9 cellular contexts compared by ENCODE assay signal in genomic region chr10:52312999-52313349, GRCh38. TPM values are rescaled to one million over a fixed set of nuclear protein-coding genes. Genes with fewer than 3 reads are reported as not detected.
DNase-seq lines count a peak whose midpoint lies in the region; ATAC-seq, FAIRE-seq and TF ChIP-seq lines count a peak whose summit lies in the region.
"Had no signal": no experiment of that assay in that cellular context is flagged by ENCODE, and none has a peak within 500 bp of the region (broad histone marks: within the 10 kb centered on the region; RNA-seq: fewer than 3 reads in every experiment).

No MANE protein-coding gene starts in this region.

- H3K4me3 Mint-ChIP-seq in naive B cell: peak overlapping the region; percentile 70 to 91 (median 90)

- no peaks in the 10 kb centered on the region for H3K36me3 Mint-ChIP-seq in naive B cell

- no TSS peak for BruUV-seq in IMR-90 (replicated peaks; lab: Mats Ljungman, UMichigan)

- no peak overlapping the region for H2AK9ac ChIP-seq in IMR-90 (replicated peaks; ENCODE audit: low read depth, low read length, poor library complexity)

- H3K4me1 Mint-ChIP-seq in naive B cell: peaks cover 23 to 34% (median 32%) of the 10 kb centered on the region in 3 donors

- peak overlapping the region; percentile 89 to 94 for H3K27ac ChIP-seq in A549
- no peak overlapping the region; the same call in 1 of the 2 replicates for H3K27ac ChIP-seq in IMR-90 (ENCODE audit: insufficient read depth, low read length)
- peak overlapping the region in 5 of 59 donors; percentile 0 to 29 (median 18) for H3K27ac ChIP-seq in dorsolateral prefrontal cortex

- H3K9ac ChIP-seq in IMR-90 (ENCODE audit: low read depth, low read length): peak overlapping the region; percentile 86; the same call in 1 of the 2 replicates

- TF ChIP-seq CTCF in A549 (IDR thresholded peaks at IDR 0.05) (no peak), IMR-90 (conservative IDR thresholded peaks at IDR 0.05; ENCODE audit: low read depth, low read length) (no peak), dorsolateral prefrontal cortex (IDR thresholded peaks at IDR 0.05 in 54 of 56, conservative IDR thresholded peaks at IDR 0.05 in 2 of 56; ENCODE audit: low read depth in 1 of 56, partially characterized antibody in 56 of 56) (no peak)

- peak overlapping the region; percentile 89 for H2AFZ ChIP-seq in IMR-90 (replicated peaks; ENCODE audit: low read length, poor library complexity)

- dilution Hi-C loops in IMR-90 (cut with HindIII; ENCODE audit: low sequenced_read_pairs, unreplicated experiment): no loop called here

- peak overlapping the region; percentile 29; the same call in 1 of the 2 replicates for H3K56ac ChIP-seq in IMR-90 (ENCODE audit: extremely low read depth, insufficient read depth, low read length)

- FAIRE-seq in A549 (lab: Jason Lieb, UNC): no peak

- H3K27me3 ChIP-seq in IMR-90 (ENCODE audit: control insufficient read depth, insufficient read depth, low read length) (no peaks in the 10 kb centered on the region), dorsolateral prefrontal cortex (peaks cover 0 to 16% (median 0%) of the 10 kb centered on the region in 45 donors)

- H2BK20ac ChIP-seq in IMR-90 (ENCODE audit: low read depth, low read length): peak overlapping the region; percentile 36; the same call in 1 of the 2 replicates

- peak overlapping the region; percentile 83 for H3K4me3 ChIP-seq in A549
- peak overlapping the region; percentile 81 for H3K4me3 ChIP-seq in IMR-90 (ENCODE audit: insufficient read depth, low read depth, low read length)
- H3K4me3 ChIP-seq in dorsolateral prefrontal cortex: peak overlapping the region; percentile 33 to 83 (median 65)

- ATAC-seq in A549 (no peak), IMR-90 (ENCODE audit: low read depth) (no peak), naive B cell (ENCODE audit: low read depth in 2 of 2) (peak; percentile 12 to 14), HG02840 (IDR thresholded peaks at IDR 0.05; ENCODE audit: low FRiP score, unreplicated experiment) (no peak)

- no peak overlapping the region for H2BK5ac ChIP-seq in IMR-90 (ENCODE audit: low read depth, low read length, poor library complexity, severe bottlenecking)

- H4K20me1 ChIP-seq in IMR-90 (ENCODE audit: insufficient read depth, low read length): no peaks in the 10 kb centered on the region

- intact Hi-C loops in IMR-90 (cut with micrococcal nuclease): no loop called here
- intact Hi-C loops in dorsolateral prefrontal cortex (cut with DNase I): loop anchor here in 1 of 2 donors (5.0 to 10.0 kb wide), 3 partner anchors 174 to 412 kb away; no protein-coding TSS in a partner anchor

- H3K4ac ChIP-seq in IMR-90 (ENCODE audit: low read depth, low read length): peak overlapping the region; percentile 92

- TF ChIP-seq EP300 in A549 (IDR thresholded peaks at IDR 0.05): no peak

- peaks cover 33% of the 10 kb centered on the region for H3K4me1 ChIP-seq in A549
- peaks cover 5% of the 10 kb centered on the region; the same call in 1 of the 2 replicates for H3K4me1 ChIP-seq in IMR-90 (ENCODE audit: control insufficient read depth, insufficient read depth, low read length)

- H3K4me2 ChIP-seq in A549: peak overlapping the region; percentile 72
- peak overlapping the region; percentile 84 for H3K4me2 ChIP-seq in IMR-90 (ENCODE audit: low read depth, low read length)

- peaks cover 0 to 34% of the 10 kb centered on the region in 2 experiments; a peak in 2 of 4 replicates for H3K79me1 ChIP-seq in IMR-90 (ENCODE audit: low read depth in 1 of 2, low read length in 2 of 2)

- CTCF ChIA-PET in A549 (lab: Yijun Ruan, JAX): interaction anchor here (1.5 to 12.2 kb wide), 6 partner anchors 10 to 254 kb away, joined by 5 to 385 read pairs (median 13); no protein-coding TSS in a partner anchor
- CTCF ChIA-PET in IMR-90 (lab: Yijun Ruan, JAX): interaction anchor here (2.1 to 2.3 kb wide), 2 partner anchors 175 to 254 kb away, joined by 6 to 16 read pairs; no protein-coding TSS in a partner anchor

- H3K27ac Mint-ChIP-seq in naive B cell: peak overlapping the region in 1 of 6 donors; percentile 24

- 2% methylated on average over 7 of the region's 7 CpGs for WGBS in A549 (ENCODE audit: missing lambda C conversion rate)
- WGBS in IMR-90 (ENCODE audit: extremely low coverage in 2 of 2, insufficient read length in 1 of 2), 2 experiments: 33 to 100% methylated on average over 1 of the region's 7 CpGs

- peak overlapping the region; percentile 1; the same call in 1 of the 2 replicates for H4K5ac ChIP-seq in IMR-90 (ENCODE audit: low read depth, low read length)

- TF ChIP-seq POLR2A in A549 (IDR thresholded peaks at IDR 0.05; ENCODE audit: low read length) (no peak), IMR-90 (IDR thresholded peaks at IDR 0.05; ENCODE audit: low read depth, low read length) (no peak)

- H3K27me3 Mint-ChIP-seq in naive B cell: peaks cover 36 to 65% (median 59%) of the 10 kb centered on the region in 3 donors

- DNase-seq in A549 (ENCODE audit: low read depth in 1 of 2, low spot score in 1 of 2): peak; percentile 14 to 39
- DNase-seq in IMR-90: peak; percentile 6
- no peak for DNase-seq in dorsolateral prefrontal cortex
- peak; percentile 6 for DNase-seq in naive B cell
- DNase-seq in ACHN: no peak
- no peak for DNase-seq in effector CD8-positive, alpha-beta T cell (lab: John Stamatoyannopoulos, UW)
- DNase-seq in activated CD4-positive, alpha-beta T cell treated with anti-CD3 and anti-CD28 coated beads for 48 hours: no peak
- DNase-seq: kidney glomerular epithelial cell had no signal

- peaks cover 5% of the 10 kb centered on the region; the same call in 1 of the 2 replicates for H3K9me1 ChIP-seq in IMR-90 (ENCODE audit: insufficient read depth, low read length)

- POLR2A ChIA-PET in A549 (lab: Yijun Ruan, JAX): interaction anchor here (3.6 kb wide), 1 partner anchor 175 kb away, joined by 44 read pairs; no protein-coding TSS in a partner anchor
- POLR2A ChIA-PET in IMR-90 (lab: Charles Lee; ENCODE audit: unreplicated experiment): no interaction called here

- peak overlapping the region; percentile 55 to 77 for H4K8ac ChIP-seq in IMR-90 (ENCODE audit: low read depth in 2 of 2, low read length in 2 of 2)

- peak overlapping the region; percentile 22; the same call in 1 of the 2 replicates for H4K91ac ChIP-seq in IMR-90 (ENCODE audit: insufficient read depth, low read depth, low read length)

- H3K14ac ChIP-seq in IMR-90 (replicated peaks; ENCODE audit: low read depth, low read length): no peak overlapping the region; the same call in 1 of the 2 replicates

- no peak for TF ChIP-seq RAD21 in A549 (conservative IDR thresholded peaks at IDR 0.05 in 1 of 2, IDR thresholded peaks at IDR 0.05 in 1 of 2)
- TF ChIP-seq RAD21 in IMR-90 (IDR thresholded peaks at IDR 0.05; ENCODE audit: low read length): no peak

- H3K36me3 ChIP-seq in IMR-90 (ENCODE audit: control insufficient read depth, insufficient read depth, low read length): peaks cover 6% of the 10 kb centered on the region; the same call in 1 of the 2 replicates

- peak overlapping the region; percentile 9; the same call in 1 of the 2 replicates for H3K18ac ChIP-seq in IMR-90 (ENCODE audit: low read depth, low read length)

- H3K9me3 Mint-ChIP-seq in naive B cell: no peaks in the 10 kb centered on the region

- no peak overlapping the region for H2AK5ac ChIP-seq in IMR-90 (ENCODE audit: low read depth, low read length)

- peak overlapping the region; percentile 85 for H3K23ac ChIP-seq in IMR-90 (ENCODE audit: low read depth, low read length)

- H2BK120ac ChIP-seq in IMR-90 (ENCODE audit: low read depth, low read length): peak overlapping the region; percentile 94

- H2BK15ac ChIP-seq in IMR-90 (ENCODE audit: low read depth, low read length): peak overlapping the region; percentile 69; the same call in 1 of the 3 replicates

- H3K9me3 ChIP-seq in A549 (no peaks in the 10 kb centered on the region), IMR-90 (ENCODE audit: control insufficient read depth, insufficient read depth, low read length) (no peaks in the 10 kb centered on the region)

- in situ Hi-C loops in IMR-90 (cut with MboI; ENCODE audit: low sequenced_read_pairs): loop anchor here (5.0 kb wide), 2 partner anchors 174 to 254 kb away; no protein-coding TSS in a partner anchor
- in situ Hi-C loops in ACHN (cut with HindIII; ENCODE audit: low pct_ligation_motif_present, low pct_unique_long_range_greater_than_20kb, low sequenced_read_pairs): loop anchor here (25.0 kb wide), 1 partner anchor 249 kb away; no protein-coding TSS in a partner anchor

TF ChIP-seq in A549, 52 proteins besides CTCF, POLR2A, EP300 and RAD21 (continues in another document):
- TF ChIP-seq SMC3 (IDR thresholded peaks at IDR 0.05) (no peak), CBX2 (IDR thresholded peaks at IDR 0.05; ENCODE audit: borderline replicate concordance, low read depth) (no peak), TFCP2L1 (CRISPR knock-in tag; IDR thresholded peaks at IDR 0.05) (no peak), ZSCAN20 (CRISPR knock-in tag; IDR thresholded peaks at IDR 0.05) (no peak), CBX8 (IDR thresholded peaks at IDR 0.05) (no peak), RNF2 (IDR thresholded peaks at IDR 0.05; ENCODE audit: borderline replicate concordance, low read depth) (no peak), ZNF302 (CRISPR knock-in tag; IDR thresholded peaks at IDR 0.05) (no peak), MAFK (IDR thresholded peaks at IDR 0.05; ENCODE audit: partially characterized antibody) (no peak)

TF ChIP-seq in IMR-90, 13 proteins besides CTCF, POLR2A, EP300 and RAD21 (continues in another document):
- no peak for TF ChIP-seq SMC3 (IDR thresholded peaks at IDR 0.05; ENCODE audit: low read depth, low read length)
- no peak for TF ChIP-seq CHD1 (IDR thresholded peaks at IDR 0.05; ENCODE audit: low read depth, low read length)

RNA-seq across cellular contexts. Expression of gene DKK1, which starts 1.1 kb away (rescaled TPM):
- polyA plus RNA-seq in A549 (2011; rRNA removed) (375 and 538 TPM in 2 replicates), A549 (2017; fragmentation: RNase III; extraction: RNeasy Plus Mini Kit Qiagen cat#74134 plus additional on column Dnase treatment) (109 to 122 TPM (median 117 TPM) in 3 replicates), IMR-90 (2012; rRNA removed) (91.4 and 97.6 TPM in 2 replicates), naive B cell (ENCODE audit: low read depth in 6 of 6) (not detected)
- 180 and 210 TPM in 2 replicates for polyA plus RNA-seq in A549 (2012; cell fraction: cytosol; rRNA removed)
- 248 and 254 TPM in 2 replicates for polyA plus RNA-seq in A549 (2012; cell fraction: nucleus; rRNA removed)
- 114 and 171 TPM in 2 replicates for polyA minus RNA-seq in A549 (2011; rRNA and poly(A)+ RNA removed)
- total RNA-seq in IMR-90 (2012; rRNA removed) (74.7 and 116 TPM in 2 replicates), dorsolateral prefrontal cortex (10 to 100 TPM in 2 of 120 experiments, 1 to 10 TPM in 115, under 1 TPM in 3; 0.27 to 13.2 (median 3.1) TPM)
- polyA plus RNA-seq in IMR-90 (2012; cell fraction: cytosol; rRNA removed): 27.7 and 37.6 TPM in 2 replicates
- polyA plus RNA-seq in IMR-90 (2012; cell fraction: nucleus; rRNA removed; ENCODE audit: low replicate concordance): 32.2 and 46.0 TPM in 2 replicates

Comparison
In these comparisons a context has a peak if more than half of its experiments do, and no peak if none do; other contexts are left out.
1. ATAC-seq: peak in naive B cell (2 of 2); none in A549 (0 of 2), IMR-90 (single experiment) and HG02840 (single experiment).
2. DNase-seq: peak in A549 (2 of 2), IMR-90 (single experiment) and naive B cell (single experiment); none in dorsolateral prefrontal cortex (0 of 10), ACHN (single experiment), effector CD8-positive, alpha-beta T cell (single experiment) and activated CD4-positive, alpha-beta T cell treated with anti-CD3 and anti-CD28 coated beads for 48 hours (single experiment).
3. RNA of gene DKK1, which starts 1.1 kb away (polyA plus RNA-seq): 109 to 538 TPM in A549 and 27.7 to 97.6 TPM in IMR-90; not detected in naive B cell; every median in the first group is over 10 times any median in the second.
4. Peak in every context shown above with its lines, with median percentiles within 50 percentile points of each other: H3K4me3 ChIP-seq.